In the genomic region with DNA sequence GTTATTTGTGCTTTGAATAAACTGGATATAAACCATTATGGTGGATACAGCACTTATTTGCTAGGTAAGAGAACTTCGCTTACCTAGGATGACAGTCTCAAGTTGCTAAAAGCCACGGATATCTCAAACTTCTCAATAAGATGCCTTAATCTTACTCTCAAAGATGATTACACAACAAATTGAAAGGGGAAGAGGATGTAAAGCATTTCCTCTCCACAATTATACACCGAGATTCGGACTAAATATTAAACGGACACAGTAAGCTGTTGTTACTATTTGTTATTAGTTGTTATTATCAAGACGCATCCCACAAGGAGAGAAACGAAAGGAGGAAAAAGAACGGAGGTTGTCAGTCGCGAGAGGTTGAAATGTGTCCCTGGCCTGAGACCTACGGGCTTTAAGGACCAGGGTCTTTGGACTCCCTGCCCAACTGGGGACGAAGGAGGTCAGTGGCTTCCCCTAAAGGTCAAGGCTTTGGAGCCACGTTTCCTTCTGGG, we compare ENCODE assay signal across 8 cellular contexts. TPM values are rescaled to one million over a fixed set of nuclear protein-coding genes. Genes with fewer than 3 reads are reported as not detected.
DNase-seq lines count a peak whose midpoint lies in the region; ATAC-seq, FAIRE-seq and TF ChIP-seq lines count a peak whose summit lies in the region.

No MANE protein-coding gene starts in this region.

- H3K9me3 Mint-ChIP-seq in activated T-helper 1 cell treated with anti-CD3 and anti-CD28 coated beads, Interleukin-12 subunit alpha, Interleukin-12 subunit beta, Interleukin-2, Interleukin-4 antibody, amounts not matched to agents 30 ng/mL and 10 ng/mL and 1 ng/mL, durations not matched to agents 14 hours and 24 hours and 36 hours: no peaks in the 10 kb centered on the region

- ATAC-seq in GM19455 (IDR thresholded peaks at IDR 0.05; ENCODE audit: unreplicated experiment) (no peak), GM18502 (IDR thresholded peaks at IDR 0.05; ENCODE audit: poor library complexity, unreplicated experiment) (no peak)

- intact Hi-C loops in activated T-helper 1 cell treated with anti-CD3 and anti-CD28 coated beads, Interleukin-12 subunit alpha, Interleukin-12 subunit beta, Interleukin-2, Interleukin-4 antibody, amounts not matched to agents 30 ng/mL and 10 ng/mL and 1 ng/mL, durations not matched to agents 14 hours and 24 hours and 36 hours (cut with micrococcal nuclease): loop anchor here (10.0 kb wide), 1 partner anchor 245 kb away; a partner anchor contains a TSS

- H3K4me3 Mint-ChIP-seq in activated T-helper 1 cell treated with anti-CD3 and anti-CD28 coated beads, Interleukin-12 subunit alpha, Interleukin-12 subunit beta, Interleukin-2, Interleukin-4 antibody, amounts not matched to agents 30 ng/mL and 10 ng/mL and 1 ng/mL, durations not matched to agents 14 hours and 24 hours and 36 hours: peak overlapping the region; percentile 99

- peaks cover 27% of the 10 kb centered on the region for H3K4me1 ChIP-seq in skeletal muscle satellite cell (ENCODE audit: control insufficient read depth, insufficient read depth, low read length)

- FAIRE-seq in D721Med (lab: Jason Lieb, UNC): no peak

- H3K4me3 ChIP-seq in GM08714 (ENCODE audit: low read length) (peak overlapping the region; percentile 73), HL-60 (replicated peaks; ENCODE audit: insufficient read depth, low read length) (peak overlapping the region; percentile 92), skeletal muscle satellite cell (ENCODE audit: low read length) (peak overlapping the region; percentile 96)

- DNase-seq in HL-60 (ENCODE audit: low read depth in 1 of 2, low spot score in 1 of 2): no peak
- no peak for DNase-seq in activated T-helper 1 cell treated with anti-CD3 and anti-CD28 coated beads, Interleukin-12 subunit alpha, Interleukin-12 subunit beta, Interleukin-2, Interleukin-4 antibody, amounts not matched to agents 30 ng/mL and 10 ng/mL and 1 ng/mL, durations not matched to agents 14 hours and 24 hours and 36 hours (ENCODE audit: low spot score)
- peak; percentile 16 for DNase-seq in hepatic stellate cell (ENCODE audit: low spot score)
- DNase-seq in D721Med (ENCODE audit: insufficient read length, low spot score): no peak

- peak overlapping the region; percentile 95 for H3K9ac ChIP-seq in skeletal muscle satellite cell (ENCODE audit: low read depth, low read length)

- TF ChIP-seq CTCF in HL-60 (IDR thresholded peaks at IDR 0.05; ENCODE audit: insufficient read depth, low read length): no peak
- TF ChIP-seq CTCF in D721Med (IDR thresholded peaks at IDR 0.05; ENCODE audit: insufficient read depth, missing control alignments): no peak

- H3K36me3 Mint-ChIP-seq in activated T-helper 1 cell treated with anti-CD3 and anti-CD28 coated beads, Interleukin-12 subunit alpha, Interleukin-12 subunit beta, Interleukin-2, Interleukin-4 antibody, amounts not matched to agents 30 ng/mL and 10 ng/mL and 1 ng/mL, durations not matched to agents 14 hours and 24 hours and 36 hours (ENCODE audit: low read depth): peaks cover 5% of the 10 kb centered on the region

- peak overlapping the region; percentile 90 for H3K27ac ChIP-seq in HL-60 (replicated peaks)

- H3K36me3 ChIP-seq in skeletal muscle satellite cell (ENCODE audit: insufficient read depth, low read length): peaks cover 3% of the 10 kb centered on the region

- H3K27me3 ChIP-seq in HL-60 (ENCODE audit: insufficient read depth, poor library complexity, severe bottlenecking): no peaks in the 10 kb centered on the region
- no peaks in the 10 kb centered on the region for H3K27me3 ChIP-seq in skeletal muscle satellite cell (ENCODE audit: control insufficient read depth, insufficient read depth, low read length)

- no peaks in the 10 kb centered on the region for H3K27me3 Mint-ChIP-seq in activated T-helper 1 cell treated with anti-CD3 and anti-CD28 coated beads, Interleukin-12 subunit alpha, Interleukin-12 subunit beta, Interleukin-2, Interleukin-4 antibody, amounts not matched to agents 30 ng/mL and 10 ng/mL and 1 ng/mL, durations not matched to agents 14 hours and 24 hours and 36 hours (ENCODE audit: insufficient read depth)

- H3K4me2 ChIP-seq in skeletal muscle satellite cell (ENCODE audit: low read length): peak overlapping the region; percentile 97

- H3K4me1 Mint-ChIP-seq in activated T-helper 1 cell treated with anti-CD3 and anti-CD28 coated beads, Interleukin-12 subunit alpha, Interleukin-12 subunit beta, Interleukin-2, Interleukin-4 antibody, amounts not matched to agents 30 ng/mL and 10 ng/mL and 1 ng/mL, durations not matched to agents 14 hours and 24 hours and 36 hours (ENCODE audit: low read depth): peaks cover 38% of the 10 kb centered on the region

- H3K27ac Mint-ChIP-seq in activated T-helper 1 cell treated with anti-CD3 and anti-CD28 coated beads, Interleukin-12 subunit alpha, Interleukin-12 subunit beta, Interleukin-2, Interleukin-4 antibody, amounts not matched to agents 30 ng/mL and 10 ng/mL and 1 ng/mL, durations not matched to agents 14 hours and 24 hours and 36 hours: peak overlapping the region; percentile 99

- H3K9me3 ChIP-seq in skeletal muscle satellite cell (replicated peaks; ENCODE audit: low read length): no peaks in the 10 kb centered on the region

RNA-seq across cellular contexts. Expression of a gene that starts 0.6 kb away (rescaled TPM):
- total RNA-seq in activated T-helper 1 cell treated with anti-CD3 and anti-CD28 coated beads, Interleukin-12 subunit alpha, Interleukin-12 subunit beta, Interleukin-2, Interleukin-4 antibody, amounts not matched to agents 30 ng/mL and 10 ng/mL and 1 ng/mL, durations not matched to agents 14 hours and 24 hours and 36 hours: 62.8 and 63.9 TPM in 2 replicates
- total RNA-seq in skeletal muscle satellite cell (2012; rRNA removed): 61.8 and 72.5 TPM in 2 replicates

RNA-seq across cellular contexts. Expression of a gene that starts 5.1 kb away (rescaled TPM):
- 73.8 and 87.5 TPM in 2 replicates for total RNA-seq in activated T-helper 1 cell treated with anti-CD3 and anti-CD28 coated beads, Interleukin-12 subunit alpha, Interleukin-12 subunit beta, Interleukin-2, Interleukin-4 antibody, amounts not matched to agents 30 ng/mL and 10 ng/mL and 1 ng/mL, durations not matched to agents 14 hours and 24 hours and 36 hours
- total RNA-seq in skeletal muscle satellite cell (2012; rRNA removed): 57.9 and 83.1 TPM in 2 replicates

RNA-seq across cellular contexts. Expression of a gene that starts 58.3 kb away (rescaled TPM):
- total RNA-seq in activated T-helper 1 cell treated with anti-CD3 and anti-CD28 coated beads, Interleukin-12 subunit alpha, Interleukin-12 subunit beta, Interleukin-2, Interleukin-4 antibody, amounts not matched to agents 30 ng/mL and 10 ng/mL and 1 ng/mL, durations not matched to agents 14 hours and 24 hours and 36 hours: 19.9 TPM in 2 replicates
- total RNA-seq in skeletal muscle satellite cell (2012; rRNA removed): 9.1 and 9.6 TPM in 2 replicates

RNA-seq across cellular contexts. Expression of a gene that starts 58.3 kb away (rescaled TPM):
- total RNA-seq in activated T-helper 1 cell treated with anti-CD3 and anti-CD28 coated beads, Interleukin-12 subunit alpha, Interleukin-12 subunit beta, Interleukin-2, Interleukin-4 antibody, amounts not matched to agents 30 ng/mL and 10 ng/mL and 1 ng/mL, durations not matched to agents 14 hours and 24 hours and 36 hours: 43.2 and 46.7 TPM in 2 replicates
- total RNA-seq in skeletal muscle satellite cell (2012; rRNA removed): 25.1 and 29.2 TPM in 2 replicates
